Comparison of ENCODE assay signal across 1 cellular context in genomic region chr3:38083254-38083653, GRCh38. TPM values are rescaled to one million over a fixed set of nuclear protein-coding genes. Genes with fewer than 3 reads are reported as not detected.
"Had no signal": no experiment of that assay in that cellular context is flagged by ENCODE, and none has a peak within 500 bp of the region (broad histone marks: within the 10 kb centered on the region; RNA-seq: fewer than 3 reads in every experiment).

No MANE protein-coding gene starts in this region.

RNA-seq across cellular contexts. Expression of gene DLEC1, which starts 44.2 kb away (rescaled TPM):
- total RNA-seq: GM23248 had no signal
